In the genomic region with DNA sequence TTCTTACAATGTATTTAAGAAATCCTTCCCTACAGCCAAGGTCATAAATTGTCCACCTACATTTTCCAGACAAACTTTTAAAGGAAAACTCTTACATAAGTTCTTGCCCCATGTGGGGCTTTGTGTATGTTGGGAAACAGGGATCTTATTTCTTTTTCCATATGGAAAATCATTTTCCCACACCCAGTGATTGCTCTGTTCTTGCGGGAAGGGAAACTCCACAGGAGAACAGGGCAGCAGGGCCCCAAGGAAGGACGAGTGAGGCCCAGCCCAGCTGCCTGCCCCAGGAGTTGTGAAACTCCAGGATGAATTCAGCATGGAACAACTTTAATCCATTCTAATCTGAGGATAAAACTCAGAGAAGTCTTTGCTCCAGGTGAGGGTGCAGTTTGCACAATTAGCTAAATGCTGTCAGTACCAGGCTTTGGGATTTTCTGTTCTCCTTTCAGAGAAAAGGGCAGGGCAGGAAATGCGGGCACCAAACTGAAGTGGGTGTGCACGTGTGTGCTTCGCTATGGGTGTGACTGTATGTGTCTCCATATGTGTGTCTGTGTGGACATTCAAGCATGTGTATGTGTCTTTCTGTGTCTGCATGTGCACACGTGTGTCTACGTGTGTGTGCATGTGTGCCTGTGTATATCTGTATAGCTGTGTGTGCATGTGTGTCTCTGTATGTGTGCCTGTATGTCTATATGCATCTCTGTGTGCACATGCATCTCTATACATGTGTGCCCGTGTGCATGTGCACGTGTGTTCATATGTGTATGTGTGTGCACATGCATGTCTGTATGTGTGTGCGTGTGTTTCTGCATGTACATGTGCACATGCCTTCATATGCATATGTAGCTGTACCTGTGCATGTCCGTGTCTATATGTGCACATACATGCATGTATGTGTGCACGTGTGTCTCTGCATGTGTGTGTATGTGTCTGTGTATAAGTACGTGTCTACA, we compare ENCODE assay signal across 13 cellular contexts.
DNase-seq lines count a peak whose midpoint lies in the region; ATAC-seq, FAIRE-seq and TF ChIP-seq lines count a peak whose summit lies in the region.
"Had no signal": no experiment of that assay in that cellular context is flagged by ENCODE, and none has a peak within 500 bp of the region (broad histone marks: within the 10 kb centered on the region; RNA-seq: fewer than 3 reads in every experiment).

No MANE protein-coding gene starts in this region.

- 94% methylated on average over 7 of the region's 13 CpGs; no CpG with 5 or more reads in 1 of the 2 experiments for WGBS in IMR-90 (ENCODE audit: extremely low coverage in 2 of 2, insufficient read length in 1 of 2), 2 experiments

- H4K91ac ChIP-seq in IMR-90 (ENCODE audit: insufficient read depth, low read depth, low read length): peak overlapping the region; percentile 90

- peak overlapping the region; percentile 98 for H2BK120ac ChIP-seq in IMR-90 (ENCODE audit: low read depth, low read length)

- H3K27me3 Mint-ChIP-seq in chondrocyte (ENCODE audit: low read depth): peaks cover 12% of the 10 kb centered on the region

- no peak for TF ChIP-seq CTCF in AG04449 (IDR thresholded peaks at IDR 0.05; ENCODE audit: insufficient read depth, low read length, missing control alignments)
- TF ChIP-seq CTCF in IMR-90 (conservative IDR thresholded peaks at IDR 0.05; ENCODE audit: low read depth, low read length): no peak
- no peak for TF ChIP-seq CTCF in chondrocyte (IDR thresholded peaks at IDR 0.05)

- BruUV-seq in IMR-90 (replicated peaks; lab: Mats Ljungman, UMichigan): no TSS peak

- H3K4me1 ChIP-seq in IMR-90 (ENCODE audit: control insufficient read depth, insufficient read depth, low read length) (peaks cover 40% of the 10 kb centered on the region), muscle layer of colon (ENCODE audit: insufficient read depth, low read length) (peaks cover 53% of the 10 kb centered on the region)

- peak overlapping the region; percentile 89 for H2BK20ac ChIP-seq in IMR-90 (ENCODE audit: low read depth, low read length)

- H3K4me2 ChIP-seq in IMR-90 (ENCODE audit: low read depth, low read length): peak overlapping the region; percentile 61

- no peak for TF ChIP-seq RAD21 in IMR-90 (IDR thresholded peaks at IDR 0.05; ENCODE audit: low read length)

- no peak for FAIRE-seq in frontal cortex (lab: Jason Lieb, UNC)
- FAIRE-seq: D721Med had no signal

- in situ Hi-C loops in IMR-90 (cut with MboI; ENCODE audit: low sequenced_read_pairs): no loop called here

- peak overlapping the region; percentile 98 for H3K4ac ChIP-seq in IMR-90 (ENCODE audit: low read depth, low read length)

- peak overlapping the region; percentile 34 for H2AFZ ChIP-seq in IMR-90 (replicated peaks; ENCODE audit: low read length, poor library complexity)

- peak overlapping the region; percentile 15 for H3K4me3 ChIP-seq in AG04449 (ENCODE audit: low read depth, low read length)
- H3K4me3 ChIP-seq in IMR-90 (ENCODE audit: insufficient read depth, low read depth, low read length): no peak overlapping the region
- no peak overlapping the region for H3K4me3 ChIP-seq in muscle layer of colon (ENCODE audit: low read depth in 1 of 2, low read length in 2 of 2)
- H3K4me3 ChIP-seq: upper lobe of left lung had no signal

- H3K4me1 Mint-ChIP-seq in chondrocyte (ENCODE audit: low read depth): peaks cover 33% of the 10 kb centered on the region

- peak overlapping the region; percentile 100 for H2BK5ac ChIP-seq in IMR-90 (ENCODE audit: low read depth, low read length, poor library complexity, severe bottlenecking)

- no peaks in the 10 kb centered on the region for H4K20me1 ChIP-seq in IMR-90 (ENCODE audit: insufficient read depth, low read length)

- no peak for TF ChIP-seq POLR2A in IMR-90 (IDR thresholded peaks at IDR 0.05; ENCODE audit: low read depth, low read length)

- H3K9me3 ChIP-seq in IMR-90 (ENCODE audit: control insufficient read depth, insufficient read depth, low read length): no peaks in the 10 kb centered on the region
- H3K9me3 ChIP-seq in muscle layer of colon (ENCODE audit: low read length): no peaks in the 10 kb centered on the region
- H3K9me3 ChIP-seq: upper lobe of left lung had no signal

- peak; percentile 50 for ATAC-seq in IMR-90 (ENCODE audit: low read depth)
- ATAC-seq in HG02981 (IDR thresholded peaks at IDR 0.05; ENCODE audit: unreplicated experiment): no peak
- ATAC-seq: activated T-cell treated with anti-CD3 and anti-CD28 coated beads, Interleukin-2, amount 50 U/mL, for 4 hours; Panc1 had no signal

- DNase-seq in AG04449 (ENCODE audit: low read depth, low spot score) (peak; percentile 56), IMR-90 (peak; percentile 83), chondrocyte (ENCODE audit: low spot score) (no peak), COLO829 (ENCODE audit: low spot score) (no peak), COLO668 (lab: John Stamatoyannopoulos, UW; ENCODE audit: unreplicated experiment) (no peak), frontal cortex (ENCODE audit: low spot score in 2 of 2) (no peak)
- DNase-seq: activated T-cell treated with anti-CD3 and anti-CD28 coated beads, Interleukin-2, amount 50 U/mL, for 4 hours; retina had no signal

- H3K27ac ChIP-seq in IMR-90 (ENCODE audit: insufficient read depth, low read length): peak overlapping the region; percentile 91
- H3K27ac ChIP-seq in muscle layer of colon (ENCODE audit: low read depth, low read length): peak overlapping the region; percentile 56

- peak overlapping the region; percentile 96 for H2AK5ac ChIP-seq in IMR-90 (ENCODE audit: low read depth, low read length)

- H4K5ac ChIP-seq in IMR-90 (ENCODE audit: low read depth, low read length): peak overlapping the region; percentile 88

- peak overlapping the region; percentile 72 to 89 for H4K8ac ChIP-seq in IMR-90 (ENCODE audit: low read depth in 2 of 2, low read length in 2 of 2)

- H3K23ac ChIP-seq in IMR-90 (ENCODE audit: low read depth, low read length): peak overlapping the region; percentile 39

- H2BK15ac ChIP-seq in IMR-90 (ENCODE audit: low read depth, low read length): peak overlapping the region; percentile 84

- peak overlapping the region; percentile 92 for H3K14ac ChIP-seq in IMR-90 (replicated peaks; ENCODE audit: low read depth, low read length)

- H3K9me3 Mint-ChIP-seq in chondrocyte (ENCODE audit: low read depth): no peaks in the 10 kb centered on the region
- H3K9me3 Mint-ChIP-seq: activated T-cell treated with anti-CD3 and anti-CD28 coated beads, Interleukin-2, amount 50 U/mL, for 4 hours had no signal

- H3K27me3 ChIP-seq in IMR-90 (ENCODE audit: control insufficient read depth, insufficient read depth, low read length) (no peaks in the 10 kb centered on the region), muscle layer of colon (ENCODE audit: control insufficient read depth in 1 of 2, insufficient read depth in 2 of 2, low read length in 2 of 2) (no peaks in the 10 kb centered on the region)
- H3K27me3 ChIP-seq: upper lobe of left lung had no signal

- H3K9me1 ChIP-seq in IMR-90 (ENCODE audit: insufficient read depth, low read length): peaks cover 32% of the 10 kb centered on the region

- H3K56ac ChIP-seq in IMR-90 (ENCODE audit: extremely low read depth, insufficient read depth, low read length): peak overlapping the region; percentile 90; the same call in 1 of the 2 replicates

- CTCF ChIA-PET in AG04449 (lab: Yijun Ruan, JAX) (interaction anchor here (0.8 kb wide), 1 partner anchor 27 kb away, joined by 3 read pairs; no protein-coding TSS in a partner anchor), IMR-90 (lab: Yijun Ruan, JAX) (no interaction called here)

- H3K79me1 ChIP-seq in IMR-90 (ENCODE audit: low read depth in 1 of 2, low read length in 2 of 2): peaks cover 0 to 22% of the 10 kb centered on the region in 2 experiments; a peak in 2 of 4 replicates

- no peak overlapping the region for H3K4me3 Mint-ChIP-seq in chondrocyte (ENCODE audit: unreplicated experiment)
- H3K4me3 Mint-ChIP-seq: activated T-cell treated with anti-CD3 and anti-CD28 coated beads, Interleukin-2, amount 50 U/mL, for 4 hours had no signal

- dilution Hi-C loops in IMR-90 (cut with HindIII; ENCODE audit: low sequenced_read_pairs, unreplicated experiment): no loop called here

- peak overlapping the region; percentile 83 for H3K27ac Mint-ChIP-seq in chondrocyte (ENCODE audit: unreplicated experiment)

- no peak overlapping the region for H2AK9ac ChIP-seq in IMR-90 (replicated peaks; ENCODE audit: low read depth, low read length, poor library complexity)

- no peaks in the 10 kb centered on the region for H3K36me3 ChIP-seq in IMR-90 (ENCODE audit: control insufficient read depth, insufficient read depth, low read length)
- H3K36me3 ChIP-seq in muscle layer of colon (ENCODE audit: insufficient read depth, low read length): no peaks in the 10 kb centered on the region
- H3K36me3 ChIP-seq: upper lobe of left lung had no signal

- H3K36me3 Mint-ChIP-seq in chondrocyte (ENCODE audit: low read depth): no peaks in the 10 kb centered on the region

- H3K18ac ChIP-seq in IMR-90 (ENCODE audit: low read depth, low read length): peak overlapping the region; percentile 97; the same call in 1 of the 2 replicates

- H3K9ac ChIP-seq in IMR-90 (ENCODE audit: low read depth, low read length) (peak overlapping the region; percentile 47; the same call in 1 of the 2 replicates), muscle layer of colon (ENCODE audit: low read length) (no peak overlapping the region)

- intact Hi-C loops in IMR-90 (cut with micrococcal nuclease): no loop called here

- POLR2A ChIA-PET in AG04449 (lab: Yijun Ruan, JAX): interaction anchor here (1.3 kb wide), 1 partner anchor 11 kb away, joined by 3 read pairs; no protein-coding TSS in a partner anchor
- POLR2A ChIA-PET in IMR-90 (lab: Charles Lee; ENCODE audit: unreplicated experiment): no interaction called here

TF ChIP-seq in IMR-90, 13 proteins besides CTCF, POLR2A, EP300 and RAD21:
- TF ChIP-seq SMC3 (IDR thresholded peaks at IDR 0.05; ENCODE audit: low read depth, low read length) (no peak), NFE2L2 (IDR thresholded peaks at IDR 0.05; ENCODE audit: low read depth, low read length) (no peak), MAZ (IDR thresholded peaks at IDR 0.05; ENCODE audit: borderline replicate concordance, low read depth, low read length) (peak; percentile 57; the same call in 1 of the 2 replicates), CEBPB (IDR thresholded peaks at IDR 0.05; ENCODE audit: low read depth, low read length) (peak; percentile 79)

Comparison
In these comparisons a context has a peak if more than half of its experiments do, and no peak if none do; other contexts are left out.
1. DNase-seq: peak in AG04449 (single experiment) and IMR-90 (single experiment); none in chondrocyte (single experiment), COLO829 (single experiment), COLO668 (single experiment) and frontal cortex (0 of 2).